ENCODE assay signal across 9 cellular contexts in the genomic region with DNA sequence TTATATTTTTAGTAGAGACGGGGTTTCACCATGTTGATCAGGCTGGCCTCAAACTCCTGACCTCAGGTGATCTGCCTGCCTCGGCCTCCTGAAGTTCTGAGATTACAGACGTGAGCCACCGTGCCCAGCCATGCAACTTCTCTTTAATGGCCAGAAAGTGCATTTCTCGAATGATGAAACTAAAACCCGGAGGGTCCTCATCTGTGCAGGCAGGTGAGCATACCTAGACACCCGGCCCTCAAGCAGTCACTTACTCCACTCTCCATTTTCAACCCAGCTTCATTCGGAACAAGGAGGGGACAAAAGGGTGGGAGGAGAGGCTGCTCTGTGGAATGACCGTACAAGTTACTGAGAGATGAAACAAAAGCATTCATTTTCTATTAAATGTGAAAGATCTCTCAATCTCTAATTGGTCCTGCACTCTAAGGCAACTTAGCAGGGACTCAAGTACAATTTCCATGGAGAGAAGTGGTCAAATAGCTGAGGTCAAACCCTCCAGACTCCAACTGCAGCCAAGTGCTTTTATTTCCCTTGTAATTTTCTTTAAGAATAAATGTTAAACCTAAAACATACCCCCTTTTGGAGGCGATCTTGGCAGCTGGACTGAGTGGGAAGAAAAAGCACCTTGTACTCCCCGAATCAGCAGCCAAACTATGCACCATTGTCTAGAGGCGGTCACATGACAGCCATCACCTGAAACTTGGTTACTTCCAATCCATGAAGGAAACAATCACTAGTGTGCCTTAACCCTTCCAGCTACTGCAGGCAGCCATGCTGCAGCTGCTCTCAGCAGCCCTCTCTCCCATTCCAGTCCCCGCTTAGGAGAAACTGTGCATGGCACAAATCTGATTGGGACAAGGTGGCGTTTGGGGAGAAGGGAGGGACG.
DNase-seq lines count a peak whose midpoint lies in the region; ATAC-seq and TF ChIP-seq lines count a peak whose summit lies in the region.
"Had no signal": no experiment of that assay in that cellular context is flagged by ENCODE, and none has a peak within 500 bp of the region (broad histone marks: within the 10 kb centered on the region; RNA-seq: fewer than 3 reads in every experiment).

No MANE protein-coding gene starts in this region.

- TF ChIP-seq CTCF in endodermal cell (conservative IDR thresholded peaks at IDR 0.05) (no peak), uterus (IDR thresholded peaks at IDR 0.05) (no peak)

- DNase-seq in activated naive CD8-positive, alpha-beta T cell treated with anti-CD3 and anti-CD28 coated beads, Interleukin-2, amount 50 U/mL, for 24 hours = no peak
- no peak for DNase-seq in endodermal cell
- peak; percentile 17 to 24 for DNase-seq in uterus
- no peak for DNase-seq in HUDEP-2 (lab: John Stamatoyannopoulos, UW; ENCODE audit: unreplicated experiment in 76 of 76)
- DNase-seq in epidermal melanocyte (ENCODE audit: insufficient read length, low spot score) = no peak
- no peak for DNase-seq in Kasumi-1 (lab: John Stamatoyannopoulos, UW)

- H3K36me3 Mint-ChIP-seq in activated naive CD8-positive, alpha-beta T cell = peaks cover 8% of the 10 kb centered on the region
- H3K36me3 Mint-ChIP-seq in activated naive CD8-positive, alpha-beta T cell treated with anti-CD3 and anti-CD28 coated beads, Interleukin-2, amount 50 U/mL, for 24 hours (ENCODE audit: low read depth) = peaks cover 10% of the 10 kb centered on the region
- peaks cover 19% of the 10 kb centered on the region for H3K36me3 Mint-ChIP-seq in endodermal cell (ENCODE audit: low read depth)

- H3K27ac ChIP-seq in endodermal cell (ENCODE audit: low read depth, low read length) (peak overlapping the region; percentile 92), mucosa of rectum (ENCODE audit: low read depth in 2 of 2, low read length in 2 of 2) (peak overlapping the region in 1 of 2 donors; percentile 59), uterus (peak overlapping the region; percentile 80 to 88)

- peak overlapping the region; percentile 80 for H3K4me3 ChIP-seq in endodermal cell (ENCODE audit: low read length)
- peak overlapping the region; percentile 40 to 51 for H3K4me3 ChIP-seq in mucosa of rectum (ENCODE audit: low read length in 2 of 2)
- H3K4me3 ChIP-seq in uterus = peak overlapping the region; percentile 18 to 33

- no peak overlapping the region for H3K27ac Mint-ChIP-seq in activated naive CD8-positive, alpha-beta T cell
- H3K27ac Mint-ChIP-seq in activated naive CD8-positive, alpha-beta T cell treated with anti-CD3 and anti-CD28 coated beads, Interleukin-2, amount 50 U/mL, for 24 hours = no peak overlapping the region
- peak overlapping the region; percentile 86 for H3K27ac Mint-ChIP-seq in endodermal cell

- no peak for ATAC-seq in activated naive CD8-positive, alpha-beta T cell treated with anti-CD3 and anti-CD28 coated beads, Interleukin-2, amount 50 U/mL, for 24 hours

- no peaks in the 10 kb centered on the region for H3K9me3 Mint-ChIP-seq in activated naive CD8-positive, alpha-beta T cell (ENCODE audit: low read depth)
- no peaks in the 10 kb centered on the region for H3K9me3 Mint-ChIP-seq in activated naive CD8-positive, alpha-beta T cell treated with anti-CD3 and anti-CD28 coated beads, Interleukin-2, amount 50 U/mL, for 24 hours
- no peaks in the 10 kb centered on the region for H3K9me3 Mint-ChIP-seq in endodermal cell
- H3K9me3 Mint-ChIP-seq: CD14-positive monocyte had no signal

- peaks cover 9% of the 10 kb centered on the region for H3K36me3 ChIP-seq in endodermal cell (ENCODE audit: control insufficient read depth, insufficient read depth, low read length)
- H3K36me3 ChIP-seq in mucosa of rectum (ENCODE audit: control insufficient read depth in 2 of 2, insufficient read depth in 2 of 2, low read length in 2 of 2) = peaks cover 0 to 3% of the 10 kb centered on the region in 2 donors
- H3K36me3 ChIP-seq in uterus = no peaks in the 10 kb centered on the region

- H3K9ac ChIP-seq in endodermal cell (ENCODE audit: extremely low read depth, low read length, poor library complexity, severe bottlenecking) (peak overlapping the region; percentile 58), mucosa of rectum (ENCODE audit: low read depth in 1 of 2, low read length in 2 of 2) (peak overlapping the region; percentile 18 to 19)

- WGBS in endodermal cell (ENCODE audit: insufficient coverage in 1 of 2, insufficient read length in 1 of 2), 2 experiments = 71 to 83% methylated on average over 6 to 15 of the region's 15 CpGs

- TF ChIP-seq POLR2A in uterus (IDR thresholded peaks at IDR 0.05) = no peak

- peaks cover 63% of the 10 kb centered on the region for H3K4me1 Mint-ChIP-seq in activated naive CD8-positive, alpha-beta T cell (ENCODE audit: low read depth)
- H3K4me1 Mint-ChIP-seq in activated naive CD8-positive, alpha-beta T cell treated with anti-CD3 and anti-CD28 coated beads, Interleukin-2, amount 50 U/mL, for 24 hours = peaks cover 44% of the 10 kb centered on the region
- peaks cover 32% of the 10 kb centered on the region for H3K4me1 Mint-ChIP-seq in endodermal cell

- H3K27me3 ChIP-seq in endodermal cell (ENCODE audit: control insufficient read depth, insufficient read depth, low read length, poor library complexity, severe bottlenecking) (no peaks in the 10 kb centered on the region), mucosa of rectum (ENCODE audit: control insufficient read depth in 2 of 2, insufficient read depth in 2 of 2, low read length in 2 of 2) (no peaks in the 10 kb centered on the region), uterus (no peaks in the 10 kb centered on the region)

- H3K9me3 ChIP-seq in endodermal cell (ENCODE audit: control insufficient read depth, low read length) = peaks cover 6% of the 10 kb centered on the region
- no peaks in the 10 kb centered on the region for H3K9me3 ChIP-seq in mucosa of rectum (ENCODE audit: control insufficient read depth in 2 of 2, low read length in 2 of 2)
- H3K9me3 ChIP-seq in uterus = no peaks in the 10 kb centered on the region

- intact Hi-C loops in uterus (cut with DNase I; ENCODE audit: low total_unique reads) = no loop called here

- no peaks in the 10 kb centered on the region for H3K27me3 Mint-ChIP-seq in activated naive CD8-positive, alpha-beta T cell
- H3K27me3 Mint-ChIP-seq in activated naive CD8-positive, alpha-beta T cell treated with anti-CD3 and anti-CD28 coated beads, Interleukin-2, amount 50 U/mL, for 24 hours = no peaks in the 10 kb centered on the region
- no peaks in the 10 kb centered on the region for H3K27me3 Mint-ChIP-seq in endodermal cell (ENCODE audit: insufficient read depth)

- H3K4me3 Mint-ChIP-seq in activated naive CD8-positive, alpha-beta T cell = peak overlapping the region; percentile 61
- no peak overlapping the region for H3K4me3 Mint-ChIP-seq in activated naive CD8-positive, alpha-beta T cell treated with anti-CD3 and anti-CD28 coated beads, Interleukin-2, amount 50 U/mL, for 24 hours
- H3K4me3 Mint-ChIP-seq in endodermal cell = peak overlapping the region; percentile 55

- H3K4me1 ChIP-seq in endodermal cell (ENCODE audit: control insufficient read depth, insufficient read depth, low read length) (peaks cover 6% of the 10 kb centered on the region), mucosa of rectum (ENCODE audit: control insufficient read depth in 2 of 2, insufficient read depth in 2 of 2, low read length in 2 of 2) (peaks cover 15 to 22% of the 10 kb centered on the region in 2 donors), uterus (peaks cover 5 to 8% of the 10 kb centered on the region in 2 donors)

Comparison
In these comparisons a context has a peak if more than half of its experiments do, and no peak if none do; other contexts are left out.
1. DNase-seq: peak in uterus (2 of 2); none in activated naive CD8-positive, alpha-beta T cell treated with anti-CD3 and anti-CD28 coated beads, Interleukin-2, amount 50 U/mL, for 24 hours (single experiment), endodermal cell (single experiment), HUDEP-2 (0 of 76), epidermal melanocyte (single experiment) and Kasumi-1 (0 of 2).
2. H3K4me3 ChIP-seq: peak in every context shown above with its lines; median percentile 80 in endodermal cell; 46 in mucosa of rectum; 26 in uterus.